In genomic region chr5:5978501-5979361, GRCh38 we compare ENCODE assay signal across 27 cellular contexts.
DNase-seq lines count a peak whose midpoint lies in the region; ATAC-seq and TF ChIP-seq lines count a peak whose summit lies in the region.
"Had no signal": no experiment of that assay in that cellular context is flagged by ENCODE, and none has a peak within 500 bp of the region (broad histone marks: within the 10 kb centered on the region; RNA-seq: fewer than 3 reads in every experiment).

No MANE protein-coding gene starts in this region.

- no peaks in the 10 kb centered on the region; a peak in 1 of 22 replicates for H3K9me3 ChIP-seq in BLaER1 treated with 17β-estradiol and CSF1 and Interleukin-3, amounts not matched to agents 10 nM and 100 nM (replicated peaks in 1 of 11)
- H3K9me3 ChIP-seq in SJSA1 (replicated peaks) (no peaks in the 10 kb centered on the region), hepatocyte (ENCODE audit: low read depth) (no peaks in the 10 kb centered on the region)
- H3K9me3 ChIP-seq: BE2C, gastroesophageal sphincter, right lobe of liver, SJCRH30, tibial artery had no signal

- H3K4me3 Mint-ChIP-seq in nephron progenitor cell: no peak overlapping the region
- H3K4me3 Mint-ChIP-seq: activated CD8-positive, alpha-beta T cell treated with anti-CD3 and anti-CD28 coated beads, Interleukin-2, amount 10 ng/mL, durations not matched to agents 7 days and 5 days; activated naive CD8-positive, alpha-beta T cell; memory B cell; neural progenitor cell had no signal

- no peaks in the 10 kb centered on the region for H3K79me2 ChIP-seq in hepatocyte

- no peaks in the 10 kb centered on the region for H3K9me2 ChIP-seq in hepatocyte (replicated peaks; ENCODE audit: insufficient read depth)

- no peaks in the 10 kb centered on the region for H3K36me3 ChIP-seq in BLaER1 treated with 17β-estradiol and CSF1 and Interleukin-3, amounts not matched to agents 10 nM and 100 nM
- no peaks in the 10 kb centered on the region for H3K36me3 ChIP-seq in SJSA1
- H3K36me3 ChIP-seq in hepatocyte (replicated peaks; ENCODE audit: insufficient read depth, low read depth): no peaks in the 10 kb centered on the region
- H3K36me3 ChIP-seq: BE2C, gastroesophageal sphincter, neural progenitor cell, right lobe of liver, SJCRH30, tibial artery, WERI-Rb-1 had no signal

- H3K9ac ChIP-seq in BLaER1 treated with 17β-estradiol and CSF1 and Interleukin-3, amounts not matched to agents 10 nM and 100 nM: 0 out of 22 replicates have a peak overlapping the region, but pooled peaks of 1 of the 11 experiments have one; percentile 3
- H3K9ac ChIP-seq: neural progenitor cell had no signal

- no peak overlapping the region for H3K4me3 ChIP-seq in BLaER1 treated with 17β-estradiol and CSF1 and Interleukin-3, amounts not matched to agents 10 nM and 100 nM
- H3K4me3 ChIP-seq in SJSA1 (no peak overlapping the region), hepatocyte (no peak overlapping the region)
- H3K4me3 ChIP-seq: gastroesophageal sphincter, neural progenitor cell, right lobe of liver, SJCRH30, tibial artery had no signal

- TF ChIP-seq CTCF in nephron progenitor cell (IDR thresholded peaks at IDR 0.05) (no peak), hepatocyte (IDR thresholded peaks at IDR 0.05; ENCODE audit: poor library complexity) (no peak)

- H3K36me3 Mint-ChIP-seq in nephron progenitor cell (ENCODE audit: low read depth): no peaks in the 10 kb centered on the region
- H3K36me3 Mint-ChIP-seq: activated naive CD8-positive, alpha-beta T cell; memory B cell; neural progenitor cell had no signal

- H3K4me1 Mint-ChIP-seq in nephron progenitor cell: peaks cover 31% of the 10 kb centered on the region
- H3K4me1 Mint-ChIP-seq: memory B cell had no signal

- H3K27me3 ChIP-seq in BLaER1 treated with 17β-estradiol and CSF1 and Interleukin-3, amounts not matched to agents 10 nM and 100 nM: no peaks in the 10 kb centered on the region
- no peaks in the 10 kb centered on the region for H3K27me3 ChIP-seq in SJSA1 (replicated peaks)
- no peaks in the 10 kb centered on the region for H3K27me3 ChIP-seq in hepatocyte
- H3K27me3 ChIP-seq: BE2C, gastroesophageal sphincter, neural progenitor cell, right lobe of liver, SJCRH30, tibial artery had no signal

- no peak overlapping the region for H2AFZ ChIP-seq in hepatocyte
- H2AFZ ChIP-seq: neural progenitor cell had no signal

- WGBS in hepatocyte (ENCODE audit: low lambda C conversion rate, missing lambda C conversion rate): 84% methylated on average over 10 of the region's 10 CpGs

- peak overlapping the region; percentile 22 to 83 (median 73); a peak in 19 of 22 replicates for H3K4me2 ChIP-seq in BLaER1 treated with 17β-estradiol and CSF1 and Interleukin-3, amounts not matched to agents 10 nM and 100 nM
- H3K4me2 ChIP-seq in hepatocyte: no peak overlapping the region
- H3K4me2 ChIP-seq: neural progenitor cell had no signal

- H3K27ac Mint-ChIP-seq in nephron progenitor cell: peak overlapping the region; percentile 95
- H3K27ac Mint-ChIP-seq: activated CD8-positive, alpha-beta T cell treated with anti-CD3 and anti-CD28 coated beads, Interleukin-2, amount 10 ng/mL, durations not matched to agents 7 days and 5 days; activated naive CD8-positive, alpha-beta T cell; memory B cell; neural progenitor cell had no signal

- DNase-seq in NCI-H187 treated with DMSO at 0.1 percent for 48 hours (lab: John Stamatoyannopoulos, UW) (peak; percentile 43), SJSA1 (ENCODE audit: low read depth in 1 of 2, low spot score in 2 of 2) (no peak), nephron progenitor cell (no peak), hepatocyte (ENCODE audit: low spot score) (no peak), activated T-cell treated with anti-CD3 and anti-CD28 coated beads for 4 hours (no peak)
- DNase-seq: ACHN; activated CD4-positive, alpha-beta T cell treated with anti-CD3 and anti-CD28 coated beads for 4 hours; activated CD8-positive, alpha-beta T cell treated with anti-CD3 and anti-CD28 coated beads, Interleukin-2, amount 10 ng/mL, durations not matched to agents 7 days and 5 days; effector CD4-positive, alpha-beta T cell; MV-4-11; NCI-H1436 treated with DMSO at 0.1 percent for 48 hours; NCI-H748 treated with DMSO at 0.1 percent for 48 hours; right lobe of liver; SJCRH30; stimulated activated CD4-positive, alpha-beta T cell treated with anti-CD3 and anti-CD28 coated beads, Interleukin-4, amount 100 ng/mL, for 24 hours; T1000; WERI-Rb-1 had no signal

- no peaks in the 10 kb centered on the region for H4K20me1 ChIP-seq in BLaER1 treated with 17β-estradiol and CSF1 and Interleukin-3, amounts not matched to agents 10 nM and 100 nM
- H4K20me1 ChIP-seq in hepatocyte (ENCODE audit: insufficient read depth, poor library complexity, severe bottlenecking): no peaks in the 10 kb centered on the region

- ATAC-seq in HG03342 (IDR thresholded peaks at IDR 0.05; ENCODE audit: unreplicated experiment): no peak
- no peak for ATAC-seq in GM18519 (IDR thresholded peaks at IDR 0.05; ENCODE audit: low FRiP score, unreplicated experiment)
- ATAC-seq: activated CD8-positive, alpha-beta T cell treated with anti-CD3 and anti-CD28 coated beads, Interleukin-2, amount 10 ng/mL, durations not matched to agents 7 days and 5 days; gastroesophageal sphincter; HCT116; right lobe of liver had no signal

- H3K4me1 ChIP-seq in BLaER1 treated with 17β-estradiol and CSF1 and Interleukin-3, amounts not matched to agents 10 nM and 100 nM: peaks cover 14 to 29% (median 23%) of the 10 kb centered on the region in 10 experiments
- H3K4me1 ChIP-seq in SJSA1 (replicated peaks) (peaks cover 21% of the 10 kb centered on the region), hepatocyte (ENCODE audit: insufficient read depth) (no peaks in the 10 kb centered on the region)
- H3K4me1 ChIP-seq: gastroesophageal sphincter, neural progenitor cell, right lobe of liver, SJCRH30 had no signal

- peaks cover 7% of the 10 kb centered on the region for H3K27me3 Mint-ChIP-seq in nephron progenitor cell (ENCODE audit: low read depth, poor library complexity)
- H3K27me3 Mint-ChIP-seq: activated naive CD8-positive, alpha-beta T cell had no signal

- H3K27ac ChIP-seq in BLaER1 treated with 17β-estradiol and CSF1 and Interleukin-3, amounts not matched to agents 10 nM and 100 nM: no peak overlapping the region; a peak in 1 of 22 replicates
- peak overlapping the region; percentile 25; the same call in 1 of the 2 replicates for H3K27ac ChIP-seq in SJSA1
- no peak overlapping the region for H3K27ac ChIP-seq in hepatocyte
- H3K27ac ChIP-seq: gastroesophageal sphincter, neural progenitor cell, right lobe of liver, SJCRH30, tibial artery, WERI-Rb-1 had no signal

- H3K9me3 Mint-ChIP-seq in nephron progenitor cell: no peaks in the 10 kb centered on the region
- H3K9me3 Mint-ChIP-seq: memory B cell, neural progenitor cell had no signal
